ENCODE assay signal across 2 cellular contexts in the genomic region with DNA sequence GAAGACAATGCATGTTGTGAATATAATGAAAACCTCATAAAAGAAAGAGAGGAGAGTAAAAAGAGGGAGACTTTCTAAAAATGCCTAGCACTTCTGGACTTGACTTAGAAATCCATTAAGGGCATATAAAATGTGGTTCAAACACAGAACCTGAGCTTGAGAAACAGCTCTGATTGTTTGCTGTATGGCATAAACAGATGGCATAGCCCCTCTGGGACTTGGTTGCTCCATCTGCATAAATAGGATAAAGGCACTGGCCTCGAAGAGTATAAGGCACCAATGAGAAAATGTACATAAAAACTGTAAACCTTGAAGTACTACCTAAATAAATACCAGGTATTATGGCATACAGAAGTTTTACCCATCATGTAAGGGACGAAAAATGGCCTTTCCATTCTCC.
TF ChIP-seq lines count a peak whose summit lies in the region.

No MANE protein-coding gene starts in this region.

TF ChIP-seq in A549, 52 proteins besides CTCF, POLR2A, EP300 and RAD21:
- TF ChIP-seq CHD2 (IDR thresholded peaks at IDR 0.05; ENCODE audit: low read length, partially characterized antibody) = no peak
- TF ChIP-seq, protein P1, sequence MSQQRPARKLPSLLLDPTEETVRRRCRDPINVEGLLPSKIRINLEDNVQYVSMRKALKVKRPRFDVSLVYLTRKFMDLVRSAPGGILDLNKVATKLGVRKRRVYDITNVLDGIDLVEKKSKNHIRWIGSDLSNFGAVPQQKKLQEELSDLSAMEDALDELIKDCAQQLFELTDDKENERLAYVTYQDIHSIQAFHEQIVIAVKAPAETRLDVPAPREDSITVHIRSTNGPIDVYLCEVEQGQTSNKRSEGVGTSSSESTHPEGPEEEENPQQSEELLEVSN (IDR thresholded peaks at IDR 0.05; ENCODE audit: borderline replicate concordance, low read depth) = no peak
- TF ChIP-seq HEYL (CRISPR knock-in tag; IDR thresholded peaks at IDR 0.05) = no peak
- TF ChIP-seq ZFP36 (IDR thresholded peaks at IDR 0.05; ENCODE audit: borderline replicate concordance, partially characterized antibody) = no peak
- no peak for TF ChIP-seq PHF8 (IDR thresholded peaks at IDR 0.05; ENCODE audit: borderline replicate concordance, low read depth)
- TF ChIP-seq NFE2L2 (conservative IDR thresholded peaks at IDR 0.05; ENCODE audit: low read length) = no peak
- no peak for TF ChIP-seq FOSL2 (IDR thresholded peaks at IDR 0.05)
- TF ChIP-seq FOSL2 (CRISPR knock-in tag; IDR thresholded peaks at IDR 0.05) = no peak
- TF ChIP-seq RCOR1 (IDR thresholded peaks at IDR 0.05; ENCODE audit: low read depth, low read length) = no peak
- no peak for TF ChIP-seq NR3C1 (IDR thresholded peaks at IDR 0.05)
- TF ChIP-seq ZSCAN20 (CRISPR knock-in tag; IDR thresholded peaks at IDR 0.05) = no peak
- TF ChIP-seq JUN (IDR thresholded peaks at IDR 0.05) = no peak
- TF ChIP-seq, protein P2, sequence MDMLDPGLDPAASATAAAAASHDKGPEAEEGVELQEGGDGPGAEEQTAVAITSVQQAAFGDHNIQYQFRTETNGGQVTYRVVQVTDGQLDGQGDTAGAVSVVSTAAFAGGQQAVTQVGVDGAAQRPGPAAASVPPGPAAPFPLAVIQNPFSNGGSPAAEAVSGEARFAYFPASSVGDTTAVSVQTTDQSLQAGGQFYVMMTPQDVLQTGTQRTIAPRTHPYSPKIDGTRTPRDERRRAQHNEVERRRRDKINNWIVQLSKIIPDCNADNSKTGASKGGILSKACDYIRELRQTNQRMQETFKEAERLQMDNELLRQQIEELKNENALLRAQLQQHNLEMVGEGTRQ (IDR thresholded peaks at IDR 0.05) = no peak
- TF ChIP-seq, protein P3, sequence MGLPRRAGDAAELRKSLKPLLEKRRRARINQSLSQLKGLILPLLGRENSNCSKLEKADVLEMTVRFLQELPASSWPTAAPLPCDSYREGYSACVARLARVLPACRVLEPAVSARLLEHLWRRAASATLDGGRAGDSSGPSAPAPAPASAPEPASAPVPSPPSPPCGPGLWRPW (IDR thresholded peaks at IDR 0.05) = no peak
- TF ChIP-seq CBX2 (IDR thresholded peaks at IDR 0.05; ENCODE audit: borderline replicate concordance, low read depth) = no peak
- TF ChIP-seq BHLHE40 (IDR thresholded peaks at IDR 0.05; ENCODE audit: low read depth, low read length) = no peak
- TF ChIP-seq, protein P4, sequence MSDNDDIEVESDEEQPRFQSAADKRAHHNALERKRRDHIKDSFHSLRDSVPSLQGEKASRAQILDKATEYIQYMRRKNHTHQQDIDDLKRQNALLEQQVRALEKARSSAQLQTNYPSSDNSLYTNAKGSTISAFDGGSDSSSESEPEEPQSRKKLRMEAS (IDR thresholded peaks at IDR 0.05) = no peak
- no peak for TF ChIP-seq MYC (IDR thresholded peaks at IDR 0.05; ENCODE audit: borderline replicate concordance, low read length)
- TF ChIP-seq EHMT2 (IDR thresholded peaks at IDR 0.05; ENCODE audit: low read depth) = no peak
- TF ChIP-seq, protein P5, sequence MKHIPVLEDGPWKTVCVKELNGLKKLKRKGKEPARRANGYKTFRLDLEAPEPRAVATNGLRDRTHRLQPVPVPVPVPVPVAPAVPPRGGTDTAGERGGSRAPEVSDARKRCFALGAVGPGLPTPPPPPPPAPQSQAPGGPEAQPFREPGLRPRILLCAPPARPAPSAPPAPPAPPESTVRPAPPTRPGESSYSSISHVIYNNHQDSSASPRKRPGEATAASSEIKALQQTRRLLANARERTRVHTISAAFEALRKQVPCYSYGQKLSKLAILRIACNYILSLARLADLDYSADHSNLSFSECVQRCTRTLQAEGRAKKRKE (CRISPR knock-in tag; IDR thresholded peaks at IDR 0.05; ENCODE audit: low read depth) = no peak
- TF ChIP-seq KDM5A (IDR thresholded peaks at IDR 0.05) = no peak

TF ChIP-seq in GM12878, 131 proteins besides CTCF, POLR2A, EP300 and RAD21:
- TF ChIP-seq PML (IDR thresholded peaks at IDR 0.05; ENCODE audit: low read length) = no peak
- TF ChIP-seq KDM1A (IDR thresholded peaks at IDR 0.05; ENCODE audit: borderline replicate concordance) = no peak
- no peak for TF ChIP-seq TCF3 (IDR thresholded peaks at IDR 0.05; ENCODE audit: borderline replicate concordance, insufficient read depth, low read depth, low read length)
- no peak for TF ChIP-seq GATAD2B (conservative IDR thresholded peaks at IDR 0.05; ENCODE audit: low read depth)
TF ChIP-seq in GM12878: peak in this region for 0.
